ENCODE assay signal across 8 cellular contexts in genomic region chr2:53422979-53423378, GRCh38.
DNase-seq lines count a peak whose midpoint lies in the region; ATAC-seq and TF ChIP-seq lines count a peak whose summit lies in the region.

No MANE protein-coding gene starts in this region.

- TF ChIP-seq CTCF in BJ (IDR thresholded peaks at IDR 0.05; ENCODE audit: insufficient read depth, low read depth, low read length), result peak; percentile 61
- TF ChIP-seq CTCF in astrocyte of the spinal cord (IDR thresholded peaks at IDR 0.05; ENCODE audit: low read depth, low read length), result peak; percentile 75

- DNase-seq in BJ (ENCODE audit: low read depth) (no peak), NCI-H345 treated with DMSO at 0.1 percent for 48 hours (lab: John Stamatoyannopoulos, UW; ENCODE audit: unreplicated experiment) (peak; percentile 21), astrocyte of the spinal cord (ENCODE audit: low read depth, low spot score) (peak; percentile 62), left kidney (ENCODE audit: low read depth, low spot score) (peak; percentile 12), cortex of kidney (lab: John Stamatoyannopoulos, UW) (no peak), NCI-H1436 treated with DMSO at 0.1 percent for 48 hours (lab: John Stamatoyannopoulos, UW) (no peak)

- no peak overlapping the region for H3K4me3 ChIP-seq in BJ (ENCODE audit: low read depth, low read length)
- no peak overlapping the region for H3K4me3 ChIP-seq in astrocyte of the spinal cord (ENCODE audit: low read depth, low read length)

- H3K36me3 ChIP-seq in BJ (ENCODE audit: control insufficient read depth, insufficient read depth, low read length), result no peaks in the 10 kb centered on the region

- CTCF ChIA-PET in BJ (lab: Yijun Ruan, JAX), result interaction anchor here (0.6 to 2.0 kb wide), 10 partner anchors 18 to 1282 kb away, joined by 3 to 9 read pairs (median 3); partner anchors contain the start of gene ERLEC1

- in situ Hi-C loops in astrocyte of the spinal cord (cut with HindIII; ENCODE audit: low sequenced_read_pairs), result no loop called here

- no peaks in the 10 kb centered on the region; the same call in 1 of the 2 replicates for H3K27me3 ChIP-seq in BJ (ENCODE audit: control insufficient read depth, insufficient read depth, low read length)

- POLR2A ChIA-PET in BJ (lab: Charles Lee), result no interaction called here

- ATAC-seq in GM18508 (IDR thresholded peaks at IDR 0.05; ENCODE audit: insufficient read depth, unreplicated experiment) (peak; percentile 47), HG02943 (IDR thresholded peaks at IDR 0.05; ENCODE audit: low read depth, unreplicated experiment) (peak; percentile 71)

Comparison
In these comparisons a context has a peak if more than half of its experiments do, and no peak if none do; other contexts are left out.
1. DNase-seq: peak in NCI-H345 treated with DMSO at 0.1 percent for 48 hours (single experiment), astrocyte of the spinal cord (single experiment) and left kidney (single experiment); none in BJ (single experiment), cortex of kidney (single experiment) and NCI-H1436 treated with DMSO at 0.1 percent for 48 hours (single experiment).